Comparison of ENCODE assay signal across 1 cellular context in the genomic region with DNA sequence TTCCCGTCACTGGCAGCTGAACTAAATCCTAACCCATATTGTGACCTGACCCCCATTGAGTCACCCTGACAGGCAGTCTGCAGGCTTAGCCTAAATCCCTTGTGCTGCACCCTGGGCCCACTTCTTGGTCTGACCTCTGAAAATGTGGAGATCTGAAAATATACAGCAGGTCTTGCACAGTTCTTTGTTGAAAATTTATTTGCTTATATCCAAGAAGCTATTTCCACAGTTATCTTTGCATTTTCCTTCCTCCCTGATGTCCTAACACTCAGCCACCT.
TF ChIP-seq lines count a peak whose summit lies in the region.

No MANE protein-coding gene starts in this region.

TF ChIP-seq in IMR-90, 13 proteins besides CTCF, POLR2A, EP300 and RAD21 (continued from another document):
- no peak for TF ChIP-seq NFE2L2 (IDR thresholded peaks at IDR 0.05; ENCODE audit: low read depth, low read length)
- TF ChIP-seq, protein P1, sequence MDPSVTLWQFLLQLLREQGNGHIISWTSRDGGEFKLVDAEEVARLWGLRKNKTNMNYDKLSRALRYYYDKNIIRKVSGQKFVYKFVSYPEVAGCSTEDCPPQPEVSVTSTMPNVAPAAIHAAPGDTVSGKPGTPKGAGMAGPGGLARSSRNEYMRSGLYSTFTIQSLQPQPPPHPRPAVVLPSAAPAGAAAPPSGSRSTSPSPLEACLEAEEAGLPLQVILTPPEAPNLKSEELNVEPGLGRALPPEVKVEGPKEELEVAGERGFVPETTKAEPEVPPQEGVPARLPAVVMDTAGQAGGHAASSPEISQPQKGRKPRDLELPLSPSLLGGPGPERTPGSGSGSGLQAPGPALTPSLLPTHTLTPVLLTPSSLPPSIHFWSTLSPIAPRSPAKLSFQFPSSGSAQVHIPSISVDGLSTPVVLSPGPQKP (IDR thresholded peaks at IDR 0.05; ENCODE audit: borderline replicate concordance, low read depth, low read length) = no peak
- TF ChIP-seq, protein P2, sequence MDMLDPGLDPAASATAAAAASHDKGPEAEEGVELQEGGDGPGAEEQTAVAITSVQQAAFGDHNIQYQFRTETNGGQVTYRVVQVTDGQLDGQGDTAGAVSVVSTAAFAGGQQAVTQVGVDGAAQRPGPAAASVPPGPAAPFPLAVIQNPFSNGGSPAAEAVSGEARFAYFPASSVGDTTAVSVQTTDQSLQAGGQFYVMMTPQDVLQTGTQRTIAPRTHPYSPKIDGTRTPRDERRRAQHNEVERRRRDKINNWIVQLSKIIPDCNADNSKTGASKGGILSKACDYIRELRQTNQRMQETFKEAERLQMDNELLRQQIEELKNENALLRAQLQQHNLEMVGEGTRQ (IDR thresholded peaks at IDR 0.05; ENCODE audit: low read depth, low read length) = no peak
- no peak for TF ChIP-seq SMC3 (IDR thresholded peaks at IDR 0.05; ENCODE audit: low read depth, low read length)
TF ChIP-seq in IMR-90: peak in this region for 0.
